Comparison of ENCODE assay signal across 29 cellular contexts in genomic region chr5:60458669-60459068, GRCh38.
"Had no signal": no experiment of that assay in that cellular context is flagged by ENCODE, and none has a peak within 500 bp of the region (broad histone marks: within the 10 kb centered on the region; RNA-seq: fewer than 3 reads in every experiment).

No MANE protein-coding gene starts in this region.

- ATAC-seq: foreskin keratinocyte; gastroesophageal sphincter; heart left ventricle; left cardiac atrium; left lung; naive thymus-derived CD4-positive, alpha-beta T cell; sciatic nerve; stimulated activated naive CD8-positive, alpha-beta T cell treated with anti-CD3 and anti-CD28 coated beads, Interleukin-15, amount 100 ng/mL, for 72 hours; upper lobe of right lung had no signal

- FAIRE-seq: colon, islet of Langerhans had no signal

- H3K27ac ChIP-seq: esophagus muscularis mucosa, foreskin keratinocyte, gastroesophageal sphincter, heart left ventricle, left lung, neural progenitor cell, suprapubic skin, transverse colon, upper lobe of right lung, vagina had no signal

- H3K9ac ChIP-seq: neural progenitor cell had no signal

- H3K27me3 ChIP-seq: dorsolateral prefrontal cortex, esophagus muscularis mucosa, foreskin keratinocyte, gastroesophageal sphincter, heart left ventricle, left lung, neural progenitor cell, suprapubic skin, transverse colon, upper lobe of right lung, vagina had no signal

- DNase-seq: dorsolateral prefrontal cortex; effector CD4-positive, alpha-beta T cell; foreskin keratinocyte; heart left ventricle; hippocampal formation; left cardiac atrium; left lung; mesendoderm; midbrain; naive thymus-derived CD4-positive, alpha-beta T cell; posterior cingulate gyrus; retina; stimulated activated CD4-positive, alpha-beta T cell treated with anti-CD3 and anti-CD28 coated beads, Interleukin-12 subunit alpha, Interleukin-12 subunit beta, amount 100 ng/mL, for 4 hours; stimulated activated CD4-positive, alpha-beta T cell treated with anti-CD3 and anti-CD28 coated beads, Interleukin-1b, Interleukin-23, amount 100 ng/mL, for 48 hours; stimulated activated CD4-positive, alpha-beta T cell treated with anti-CD3 and anti-CD28 coated beads, Interleukin-4, amount 100 ng/mL, for 1 hour; stimulated activated CD8-positive, alpha-beta memory T cell treated with anti-CD3 and anti-CD28 coated beads, Interleukin-4, amount 100 ng/mL, for 48 hours; stimulated activated naive CD4-positive, alpha-beta T cell; stimulated activated naive CD8-positive, alpha-beta T cell treated with anti-CD3 and anti-CD28 coated beads, Interleukin-15, amount 100 ng/mL, for 72 hours; transverse colon; upper lobe of right lung had no signal

- H2AFZ ChIP-seq: neural progenitor cell had no signal

- H3K36me3 ChIP-seq: esophagus muscularis mucosa, gastroesophageal sphincter, heart left ventricle, left lung, neural progenitor cell, suprapubic skin, transverse colon, upper lobe of right lung, vagina had no signal

- H3K4me3 ChIP-seq: dorsolateral prefrontal cortex, esophagus muscularis mucosa, gastroesophageal sphincter, heart left ventricle, left lung, neural progenitor cell, smooth muscle cell, suprapubic skin, transverse colon, upper lobe of right lung, vagina had no signal

- H3K9me3 ChIP-seq: esophagus muscularis mucosa, gastroesophageal sphincter, heart left ventricle, left lung, suprapubic skin, transverse colon, upper lobe of right lung, vagina had no signal

- H3K4me1 ChIP-seq: left lung, neural progenitor cell, suprapubic skin, upper lobe of right lung, vagina had no signal

- H3K4me2 ChIP-seq: neural progenitor cell, smooth muscle cell had no signal
